10 cellular contexts compared by ENCODE assay signal in genomic region chr7:51428226-51428887, GRCh38.
DNase-seq lines count a peak whose midpoint lies in the region; ATAC-seq and TF ChIP-seq lines count a peak whose summit lies in the region.
"Had no signal": no experiment of that assay in that cellular context is flagged by ENCODE, and none has a peak within 500 bp of the region (broad histone marks: within the 10 kb centered on the region; RNA-seq: fewer than 3 reads in every experiment).

No MANE protein-coding gene starts in this region.

- H3K9me3 ChIP-seq in MM.1S (replicated peaks; ENCODE audit: insufficient read depth, low read length): no peaks in the 10 kb centered on the region
- no peaks in the 10 kb centered on the region for H3K9me3 ChIP-seq in mucosa of descending colon

- POLR2A ChIA-PET in WTC11 (lab: Charles Lee): no interaction called here

- intact Hi-C loops in mucosa of descending colon (cut with DNase I, micrococcal nuclease): no loop called here
- intact Hi-C loops in CD14-positive monocyte (cut with micrococcal nuclease): no loop called here

- H3K9me3 Mint-ChIP-seq in WTC11: no peaks in the 10 kb centered on the region
- H3K9me3 Mint-ChIP-seq in CD14-positive monocyte: peaks cover 0 to 2% (median 0%) of the 10 kb centered on the region in 7 donors
- H3K9me3 Mint-ChIP-seq: naive B cell had no signal

- ATAC-seq in WTC11 (peak; percentile 58), mucosa of descending colon (no peak), GM19395 (IDR thresholded peaks at IDR 0.05; ENCODE audit: unreplicated experiment) (no peak)

- H3K4me3 ChIP-seq in MM.1S (ENCODE audit: low read length): no peak overlapping the region
- no peak overlapping the region for H3K4me3 ChIP-seq in mucosa of descending colon

- H3K4me3 Mint-ChIP-seq in WTC11 (no peak overlapping the region), CD14-positive monocyte (no peak overlapping the region)
- H3K4me3 Mint-ChIP-seq: naive B cell had no signal

- H3K4me1 Mint-ChIP-seq in WTC11 (peaks cover 5% of the 10 kb centered on the region; the same call in 1 of the 2 replicates), CD14-positive monocyte (no peaks in the 10 kb centered on the region)
- H3K4me1 Mint-ChIP-seq: naive B cell had no signal

- DNase-seq in DMS153 (lab: John Stamatoyannopoulos, UW): peak; percentile 43
- no peak for DNase-seq in MM.1S
- DNase-seq in WTC11 (ENCODE audit: low spot score): peak; percentile 33
- DNase-seq in mucosa of descending colon: peak in 2 of 3 donors; percentile 37 to 49
- DNase-seq in CD14-positive monocyte (ENCODE audit: low spot score): no peak
- no peak for DNase-seq in kidney glomerular epithelial cell (lab: John Stamatoyannopoulos, UW)
- DNase-seq in HPDE6-E6E7 (ENCODE audit: extremely low spot score): no peak
- DNase-seq: aorta, naive B cell had no signal

- H3K79me2 ChIP-seq in MM.1S (ENCODE audit: low read length): no peaks in the 10 kb centered on the region

- H3K4me2 ChIP-seq in MM.1S (ENCODE audit: low read depth, low read length): no peak overlapping the region

- peak; percentile 46 for TF ChIP-seq CTCF in MM.1S (IDR thresholded peaks at IDR 0.05; ENCODE audit: low read length)
- no peak for TF ChIP-seq CTCF in WTC11 (IDR thresholded peaks at IDR 0.05)
- TF ChIP-seq CTCF in mucosa of descending colon (IDR thresholded peaks at IDR 0.05): no peak
- no peak for TF ChIP-seq CTCF in CD14-positive monocyte (IDR thresholded peaks at IDR 0.05)

- H3K9ac ChIP-seq in MM.1S (ENCODE audit: low read length): no peak overlapping the region

- no peaks in the 10 kb centered on the region for H3F3A ChIP-seq in MM.1S (ENCODE audit: insufficient read depth, low read length)

- H3K9me2 ChIP-seq in MM.1S (replicated peaks; ENCODE audit: insufficient read depth, low read length): no peaks in the 10 kb centered on the region

- no peaks in the 10 kb centered on the region for H3K4me1 ChIP-seq in MM.1S (ENCODE audit: low read length)
- no peaks in the 10 kb centered on the region for H3K4me1 ChIP-seq in mucosa of descending colon (ENCODE audit: low read depth)

- H3K27me3 ChIP-seq in MM.1S (replicated peaks; ENCODE audit: insufficient read depth, low read length): no peaks in the 10 kb centered on the region

- H3K36me3 Mint-ChIP-seq in WTC11: no peaks in the 10 kb centered on the region
- H3K36me3 Mint-ChIP-seq in CD14-positive monocyte: no peaks in the 10 kb centered on the region
- H3K36me3 Mint-ChIP-seq: naive B cell had no signal

- no peak overlapping the region for H3K27ac Mint-ChIP-seq in WTC11
- H3K27ac Mint-ChIP-seq in CD14-positive monocyte: no peak overlapping the region
- H3K27ac Mint-ChIP-seq: naive B cell had no signal

- CTCF ChIA-PET in WTC11 (lab: Charles Lee): interaction anchor here (0.7 to 1.7 kb wide), 10 partner anchors 18 to 267 kb away, joined by 3 to 10 read pairs (median 4); no protein-coding TSS in a partner anchor

- no peak overlapping the region for H3K27ac ChIP-seq in MM.1S (ENCODE audit: low read length)

- H3K36me3 ChIP-seq in MM.1S (replicated peaks; ENCODE audit: insufficient read depth, low read length) (no peaks in the 10 kb centered on the region), mucosa of descending colon (ENCODE audit: low read depth) (no peaks in the 10 kb centered on the region)

- no peaks in the 10 kb centered on the region for H4K20me1 ChIP-seq in MM.1S (ENCODE audit: insufficient read depth, low read length)

- H3K27me3 Mint-ChIP-seq in WTC11 (ENCODE audit: low read depth) (no peaks in the 10 kb centered on the region), CD14-positive monocyte (ENCODE audit: low read depth in 3 of 3) (no peaks in the 10 kb centered on the region)

- no peak overlapping the region for H2AFZ ChIP-seq in MM.1S (ENCODE audit: low read length)

TF ChIP-seq in WTC11, 78 proteins besides CTCF, POLR2A, EP300 and RAD21 (continues in another document):
- TF ChIP-seq CREM (CRISPR knock-in tag; IDR thresholded peaks at IDR 0.05) (no peak), HMGA2 (CRISPR knock-in tag; IDR thresholded peaks at IDR 0.05) (no peak), MXD4 (CRISPR knock-in tag; IDR thresholded peaks at IDR 0.05; ENCODE audit: borderline replicate concordance) (no peak), ATF6 (CRISPR knock-in tag; IDR thresholded peaks at IDR 0.05) (no peak), ZNF232 (CRISPR knock-in tag; IDR thresholded peaks at IDR 0.05) (no peak), HMGXB4 (CRISPR knock-in tag; IDR thresholded peaks at IDR 0.05) (no peak), ERG (CRISPR knock-in tag; IDR thresholded peaks at IDR 0.05) (no peak), USF2 (CRISPR knock-in tag; IDR thresholded peaks at IDR 0.05) (no peak), ZNF532 (CRISPR knock-in tag; IDR thresholded peaks at IDR 0.05; ENCODE audit: borderline replicate concordance) (no peak)

Comparison
In these comparisons a context has a peak if more than half of its experiments do, and no peak if none do; other contexts are left out.
1. DNase-seq: peak in DMS153 (single experiment), WTC11 (single experiment) and mucosa of descending colon (2 of 3); none in MM.1S (single experiment), CD14-positive monocyte (single experiment), kidney glomerular epithelial cell (single experiment) and HPDE6-E6E7 (single experiment).